8 cellular contexts compared by ENCODE assay signal in genomic region chr19:39397360-39398296, GRCh38. TPM values are rescaled to one million over a fixed set of nuclear protein-coding genes. Genes with fewer than 3 reads are reported as not detected.
DNase-seq lines count a peak whose midpoint lies in the region; ATAC-seq lines count a peak whose summit lies in the region.

No MANE protein-coding gene starts in this region.

- POLR2A ChIA-PET in activated CD4-positive, alpha-beta T cell treated with anti-CD3 and anti-CD28 coated beads for 36 hours (lab: Charles Lee) = interaction anchor here (1.1 to 2.4 kb wide), 5 partner anchors 10 to 51 kb away, joined by 3 to 42 read pairs (median 14); partner anchors contain the start of genes PLEKHG2, RPS16 and ZFP36

- peak overlapping the region; percentile 97 for H3K27ac Mint-ChIP-seq in activated CD4-positive, alpha-beta T cell treated with anti-CD3 and anti-CD28 coated beads for 36 hours

- CTCF ChIA-PET in activated CD4-positive, alpha-beta T cell treated with anti-CD3 and anti-CD28 coated beads for 36 hours (lab: Charles Lee) = interaction anchor here (0.6 to 3.7 kb wide), 27 partner anchors 10 to 185 kb away, joined by 3 to 79 read pairs (median 4); partner anchors contain the start of genes GMFG, PLEKHG2, RPS16 and SAMD4B

- H3K4me1 Mint-ChIP-seq in activated CD4-positive, alpha-beta T cell treated with anti-CD3 and anti-CD28 coated beads for 36 hours = peaks cover 59% of the 10 kb centered on the region

- H3K36me3 Mint-ChIP-seq in activated CD4-positive, alpha-beta T cell treated with anti-CD3 and anti-CD28 coated beads for 36 hours (ENCODE audit: low read depth) = peaks cover 24% of the 10 kb centered on the region

- ATAC-seq in HG03045 (IDR thresholded peaks at IDR 0.05; ENCODE audit: unreplicated experiment) = peak; percentile 35
- ATAC-seq in activated CD4-positive, alpha-beta T cell treated with anti-CD3 and anti-CD28 coated beads for 36 hours = peak; percentile 58
- ATAC-seq in left lobe of liver = peak; percentile 76
- no peak for ATAC-seq in HG03135 (IDR thresholded peaks at IDR 0.05; ENCODE audit: unreplicated experiment)

- H3K27me3 Mint-ChIP-seq in activated CD4-positive, alpha-beta T cell treated with anti-CD3 and anti-CD28 coated beads for 36 hours = no peaks in the 10 kb centered on the region

- DNase-seq in GM03348 (ENCODE audit: low spot score) = peak; percentile 91
- peak; percentile 68 for DNase-seq in NCI-H510A (lab: John Stamatoyannopoulos, UW)
- peak; percentile 97 for DNase-seq in activated CD4-positive, alpha-beta T cell treated with anti-CD3 and anti-CD28 coated beads for 36 hours
- peak; percentile 76 for DNase-seq in cerebellum (ENCODE audit: low spot score)
- DNase-seq in left lobe of liver (ENCODE audit: low spot score) = peak; percentile 96
- DNase-seq in stimulated activated CD4-positive, alpha-beta T cell treated with anti-CD3 and anti-CD28 coated beads, Interleukin-2, amount 100 ng/mL, for 48 hours = peak; percentile 96

- H3K9me3 Mint-ChIP-seq in activated CD4-positive, alpha-beta T cell treated with anti-CD3 and anti-CD28 coated beads for 36 hours (ENCODE audit: low read depth) = no peaks in the 10 kb centered on the region

- H3K4me3 Mint-ChIP-seq in activated CD4-positive, alpha-beta T cell treated with anti-CD3 and anti-CD28 coated beads for 36 hours = peak overlapping the region; percentile 52

- intact Hi-C loops in activated CD4-positive, alpha-beta T cell treated with anti-CD3 and anti-CD28 coated beads for 36 hours (cut with DNase I, micrococcal nuclease) = loop anchor here (1.0 to 5.0 kb wide), 3 partner anchors 15 to 185 kb away; partner anchors contain the start of gene PLEKHG2 (in 2 of the 2)

RNA-seq across cellular contexts. Expression of gene MED29, which starts 6.5 kb away (rescaled TPM):
- total RNA-seq in activated CD4-positive, alpha-beta T cell treated with anti-CD3 and anti-CD28 coated beads for 36 hours = 10 to 100 TPM; 24.0 to 34.6 TPM
- total RNA-seq in cerebellum = 14.1 TPM
- total RNA-seq in left lobe of liver = 19.2 TPM

RNA-seq across cellular contexts. Expression of gene PAF1, which starts 6.7 kb away (rescaled TPM):
- total RNA-seq in activated CD4-positive, alpha-beta T cell treated with anti-CD3 and anti-CD28 coated beads for 36 hours = 10 to 100 TPM; 40.4 to 54.2 TPM
- 18.6 TPM for total RNA-seq in cerebellum
- 21.3 TPM for total RNA-seq in left lobe of liver

RNA-seq across cellular contexts. Expression of gene ZFP36, which starts 9.0 kb away (rescaled TPM):
- total RNA-seq in activated CD4-positive, alpha-beta T cell treated with anti-CD3 and anti-CD28 coated beads for 36 hours = 10 to 100 TPM; 69.1 to 69.3 TPM
- total RNA-seq in cerebellum (1.9 TPM), left lobe of liver (44.0 TPM)

RNA-seq across cellular contexts. Expression of gene PLEKHG2, which starts 14.8 kb away (rescaled TPM):
- 10 to 100 TPM; 46.0 to 65.5 TPM for total RNA-seq in activated CD4-positive, alpha-beta T cell treated with anti-CD3 and anti-CD28 coated beads for 36 hours
- 20.9 TPM for total RNA-seq in cerebellum
- total RNA-seq in left lobe of liver = 3.8 TPM

RNA-seq across cellular contexts. Expression of gene RPS16, which starts 38.1 kb away (rescaled TPM):
- total RNA-seq in activated CD4-positive, alpha-beta T cell treated with anti-CD3 and anti-CD28 coated beads for 36 hours = 1,000 to 10,000 TPM; 3,146 to 3,331 TPM
- total RNA-seq in cerebellum = 48.1 TPM
- 668 TPM for total RNA-seq in left lobe of liver

Comparison
In these comparisons a context has a peak if more than half of its experiments do, and no peak if none do; other contexts are left out.
1. RNA of gene ZFP36, which starts 9.0 kb away (total RNA-seq): 69.1 to 69.3 TPM in activated CD4-positive, alpha-beta T cell treated with anti-CD3 and anti-CD28 coated beads for 36 hours and 44.0 TPM in left lobe of liver (single experiment); 1.9 TPM in cerebellum (single experiment); every median in the first group is over 10 times any median in the second.
2. Peak in every context shown above with its lines, with median percentiles within 50 percentile points of each other: DNase-seq.